ENCODE assay signal across 1 cellular context in the genomic region with DNA sequence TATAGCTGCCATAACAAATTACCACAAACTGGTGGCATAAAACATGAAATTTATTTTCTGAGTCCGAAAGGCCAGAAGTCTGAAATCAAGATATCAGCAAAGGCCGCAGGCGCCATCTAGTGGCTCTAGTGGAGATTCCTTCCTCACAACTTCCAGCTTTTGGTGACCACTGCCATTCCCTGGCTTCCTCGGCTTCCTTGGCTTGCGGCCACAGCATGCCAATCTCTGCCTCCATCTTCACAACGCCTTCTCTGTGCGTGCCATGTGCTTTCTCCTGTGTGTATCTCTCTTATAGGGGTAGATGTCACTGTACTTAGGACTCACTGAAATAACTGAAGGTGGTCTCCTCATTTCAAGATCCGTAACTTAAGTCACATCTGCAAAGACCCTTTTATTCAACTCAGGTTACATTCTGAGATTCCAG.
TF ChIP-seq lines count a peak whose summit lies in the region.

No MANE protein-coding gene starts in this region.

TF ChIP-seq in HepG2, 621 proteins besides CTCF, POLR2A, EP300 and RAD21 (continued from another document and continues in another):
- TF ChIP-seq, protein P1, sequence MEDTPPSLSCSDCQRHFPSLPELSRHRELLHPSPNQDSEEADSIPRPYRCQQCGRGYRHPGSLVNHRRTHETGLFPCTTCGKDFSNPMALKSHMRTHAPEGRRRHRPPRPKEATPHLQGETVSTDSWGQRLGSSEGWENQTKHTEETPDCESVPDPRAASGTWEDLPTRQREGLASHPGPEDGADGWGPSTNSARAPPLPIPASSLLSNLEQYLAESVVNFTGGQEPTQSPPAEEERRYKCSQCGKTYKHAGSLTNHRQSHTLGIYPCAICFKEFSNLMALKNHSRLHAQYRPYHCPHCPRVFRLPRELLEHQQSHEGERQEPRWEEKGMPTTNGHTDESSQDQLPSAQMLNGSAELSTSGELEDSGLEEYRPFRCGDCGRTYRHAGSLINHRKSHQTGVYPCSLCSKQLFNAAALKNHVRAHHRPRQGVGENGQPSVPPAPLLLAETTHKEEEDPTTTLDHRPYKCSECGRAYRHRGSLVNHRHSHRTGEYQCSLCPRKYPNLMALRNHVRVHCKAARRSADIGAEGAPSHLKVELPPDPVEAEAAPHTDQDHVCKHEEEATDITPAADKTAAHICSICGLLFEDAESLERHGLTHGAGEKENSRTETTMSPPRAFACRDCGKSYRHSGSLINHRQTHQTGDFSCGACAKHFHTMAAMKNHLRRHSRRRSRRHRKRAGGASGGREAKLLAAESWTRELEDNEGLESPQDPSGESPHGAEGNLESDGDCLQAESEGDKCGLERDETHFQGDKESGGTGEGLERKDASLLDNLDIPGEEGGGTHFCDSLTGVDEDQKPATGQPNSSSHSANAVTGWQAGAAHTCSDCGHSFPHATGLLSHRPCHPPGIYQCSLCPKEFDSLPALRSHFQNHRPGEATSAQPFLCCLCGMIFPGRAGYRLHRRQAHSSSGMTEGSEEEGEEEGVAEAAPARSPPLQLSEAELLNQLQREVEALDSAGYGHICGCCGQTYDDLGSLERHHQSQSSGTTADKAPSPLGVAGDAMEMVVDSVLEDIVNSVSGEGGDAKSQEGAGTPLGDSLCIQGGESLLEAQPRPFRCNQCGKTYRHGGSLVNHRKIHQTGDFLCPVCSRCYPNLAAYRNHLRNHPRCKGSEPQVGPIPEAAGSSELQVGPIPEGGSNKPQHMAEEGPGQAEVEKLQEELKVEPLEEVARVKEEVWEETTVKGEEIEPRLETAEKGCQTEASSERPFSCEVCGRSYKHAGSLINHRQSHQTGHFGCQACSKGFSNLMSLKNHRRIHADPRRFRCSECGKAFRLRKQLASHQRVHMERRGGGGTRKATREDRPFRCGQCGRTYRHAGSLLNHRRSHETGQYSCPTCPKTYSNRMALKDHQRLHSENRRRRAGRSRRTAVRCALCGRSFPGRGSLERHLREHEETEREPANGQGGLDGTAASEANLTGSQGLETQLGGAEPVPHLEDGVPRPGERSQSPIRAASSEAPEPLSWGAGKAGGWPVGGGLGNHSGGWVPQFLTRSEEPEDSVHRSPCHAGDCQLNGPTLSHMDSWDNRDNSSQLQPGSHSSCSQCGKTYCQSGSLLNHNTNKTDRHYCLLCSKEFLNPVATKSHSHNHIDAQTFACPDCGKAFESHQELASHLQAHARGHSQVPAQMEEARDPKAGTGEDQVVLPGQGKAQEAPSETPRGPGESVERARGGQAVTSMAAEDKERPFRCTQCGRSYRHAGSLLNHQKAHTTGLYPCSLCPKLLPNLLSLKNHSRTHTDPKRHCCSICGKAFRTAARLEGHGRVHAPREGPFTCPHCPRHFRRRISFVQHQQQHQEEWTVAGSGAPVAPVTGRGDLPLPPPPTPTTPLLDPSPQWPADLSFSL (CRISPR knock-in tag; IDR thresholded peaks at IDR 0.05): no peak
- TF ChIP-seq ZFP36 (IDR thresholded peaks at IDR 0.05; ENCODE audit: borderline replicate concordance, low read depth, low read length, partially characterized antibody): peak; percentile 20
- TF ChIP-seq ETV5 (CRISPR knock-in tag; IDR thresholded peaks at IDR 0.05; ENCODE audit: borderline replicate concordance): peak; percentile 32; the same call in 1 of the 2 replicates
- no peak for TF ChIP-seq ZNF567 (CRISPR knock-in tag; IDR thresholded peaks at IDR 0.05; ENCODE audit: borderline replicate concordance)
- TF ChIP-seq, protein P2, sequence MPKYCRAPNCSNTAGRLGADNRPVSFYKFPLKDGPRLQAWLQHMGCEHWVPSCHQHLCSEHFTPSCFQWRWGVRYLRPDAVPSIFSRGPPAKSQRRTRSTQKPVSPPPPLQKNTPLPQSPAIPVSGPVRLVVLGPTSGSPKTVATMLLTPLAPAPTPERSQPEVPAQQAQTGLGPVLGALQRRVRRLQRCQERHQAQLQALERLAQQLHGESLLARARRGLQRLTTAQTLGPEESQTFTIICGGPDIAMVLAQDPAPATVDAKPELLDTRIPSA (CRISPR knock-in tag; IDR thresholded peaks at IDR 0.05; ENCODE audit: borderline replicate concordance): no peak
- 0 out of 2 replicates have a peak, but pooled peaks have one; percentile 35 for TF ChIP-seq HOXA3 (CRISPR knock-in tag; IDR thresholded peaks at IDR 0.05)
- TF ChIP-seq, protein P3, sequence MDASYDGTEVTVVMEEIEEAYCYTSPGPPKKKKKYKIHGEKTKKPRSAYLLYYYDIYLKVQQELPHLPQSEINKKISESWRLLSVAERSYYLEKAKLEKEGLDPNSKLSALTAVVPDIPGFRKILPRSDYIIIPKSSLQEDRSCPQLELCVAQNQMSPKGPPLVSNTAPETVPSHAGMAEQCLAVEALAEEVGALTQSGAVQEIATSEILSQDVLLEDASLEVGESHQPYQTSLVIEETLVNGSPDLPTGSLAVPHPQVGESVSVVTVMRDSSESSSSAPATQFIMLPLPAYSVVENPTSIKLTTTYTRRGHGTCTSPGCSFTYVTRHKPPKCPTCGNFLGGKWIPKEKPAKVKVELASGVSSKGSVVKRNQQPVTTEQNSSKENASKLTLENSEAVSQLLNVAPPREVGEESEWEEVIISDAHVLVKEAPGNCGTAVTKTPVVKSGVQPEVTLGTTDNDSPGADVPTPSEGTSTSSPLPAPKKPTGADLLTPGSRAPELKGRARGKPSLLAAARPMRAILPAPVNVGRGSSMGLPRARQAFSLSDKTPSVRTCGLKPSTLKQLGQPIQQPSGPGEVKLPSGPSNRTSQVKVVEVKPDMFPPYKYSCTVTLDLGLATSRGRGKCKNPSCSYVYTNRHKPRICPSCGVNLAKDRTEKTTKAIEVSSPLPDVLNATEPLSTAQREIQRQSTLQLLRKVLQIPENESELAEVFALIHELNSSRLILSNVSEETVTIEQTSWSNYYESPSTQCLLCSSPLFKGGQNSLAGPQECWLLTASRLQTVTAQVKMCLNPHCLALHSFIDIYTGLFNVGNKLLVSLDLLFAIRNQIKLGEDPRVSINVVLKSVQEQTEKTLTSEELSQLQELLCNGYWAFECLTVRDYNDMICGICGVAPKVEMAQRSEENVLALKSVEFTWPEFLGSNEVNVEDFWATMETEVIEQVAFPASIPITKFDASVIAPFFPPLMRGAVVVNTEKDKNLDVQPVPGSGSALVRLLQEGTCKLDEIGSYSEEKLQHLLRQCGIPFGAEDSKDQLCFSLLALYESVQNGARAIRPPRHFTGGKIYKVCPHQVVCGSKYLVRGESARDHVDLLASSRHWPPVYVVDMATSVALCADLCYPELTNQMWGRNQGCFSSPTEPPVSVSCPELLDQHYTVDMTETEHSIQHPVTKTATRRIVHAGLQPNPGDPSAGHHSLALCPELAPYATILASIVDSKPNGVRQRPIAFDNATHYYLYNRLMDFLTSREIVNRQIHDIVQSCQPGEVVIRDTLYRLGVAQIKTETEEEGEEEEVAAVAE (CRISPR knock-in tag; IDR thresholded peaks at IDR 0.05; ENCODE audit: borderline replicate concordance): 0 out of 2 replicates have a peak, but pooled peaks have one; percentile 68
- TF ChIP-seq ERF (CRISPR knock-in tag; IDR thresholded peaks at IDR 0.05): peak; percentile 45; the same call in 1 of the 2 replicates
- TF ChIP-seq TOPORS (CRISPR knock-in tag; IDR thresholded peaks at IDR 0.05): no peak
- TF ChIP-seq, protein P4, sequence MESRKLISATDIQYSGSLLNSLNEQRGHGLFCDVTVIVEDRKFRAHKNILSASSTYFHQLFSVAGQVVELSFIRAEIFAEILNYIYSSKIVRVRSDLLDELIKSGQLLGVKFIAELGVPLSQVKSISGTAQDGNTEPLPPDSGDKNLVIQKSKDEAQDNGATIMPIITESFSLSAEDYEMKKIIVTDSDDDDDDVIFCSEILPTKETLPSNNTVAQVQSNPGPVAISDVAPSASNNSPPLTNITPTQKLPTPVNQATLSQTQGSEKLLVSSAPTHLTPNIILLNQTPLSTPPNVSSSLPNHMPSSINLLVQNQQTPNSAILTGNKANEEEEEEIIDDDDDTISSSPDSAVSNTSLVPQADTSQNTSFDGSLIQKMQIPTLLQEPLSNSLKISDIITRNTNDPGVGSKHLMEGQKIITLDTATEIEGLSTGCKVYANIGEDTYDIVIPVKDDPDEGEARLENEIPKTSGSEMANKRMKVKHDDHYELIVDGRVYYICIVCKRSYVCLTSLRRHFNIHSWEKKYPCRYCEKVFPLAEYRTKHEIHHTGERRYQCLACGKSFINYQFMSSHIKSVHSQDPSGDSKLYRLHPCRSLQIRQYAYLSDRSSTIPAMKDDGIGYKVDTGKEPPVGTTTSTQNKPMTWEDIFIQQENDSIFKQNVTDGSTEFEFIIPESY (CRISPR knock-in tag; IDR thresholded peaks at IDR 0.05): 0 out of 2 replicates have a peak, but pooled peaks have one; percentile 42
- TF ChIP-seq ZNF652 (CRISPR knock-in tag; IDR thresholded peaks at IDR 0.05; ENCODE audit: borderline replicate concordance, low read depth): no peak
- TF ChIP-seq, protein P5, sequence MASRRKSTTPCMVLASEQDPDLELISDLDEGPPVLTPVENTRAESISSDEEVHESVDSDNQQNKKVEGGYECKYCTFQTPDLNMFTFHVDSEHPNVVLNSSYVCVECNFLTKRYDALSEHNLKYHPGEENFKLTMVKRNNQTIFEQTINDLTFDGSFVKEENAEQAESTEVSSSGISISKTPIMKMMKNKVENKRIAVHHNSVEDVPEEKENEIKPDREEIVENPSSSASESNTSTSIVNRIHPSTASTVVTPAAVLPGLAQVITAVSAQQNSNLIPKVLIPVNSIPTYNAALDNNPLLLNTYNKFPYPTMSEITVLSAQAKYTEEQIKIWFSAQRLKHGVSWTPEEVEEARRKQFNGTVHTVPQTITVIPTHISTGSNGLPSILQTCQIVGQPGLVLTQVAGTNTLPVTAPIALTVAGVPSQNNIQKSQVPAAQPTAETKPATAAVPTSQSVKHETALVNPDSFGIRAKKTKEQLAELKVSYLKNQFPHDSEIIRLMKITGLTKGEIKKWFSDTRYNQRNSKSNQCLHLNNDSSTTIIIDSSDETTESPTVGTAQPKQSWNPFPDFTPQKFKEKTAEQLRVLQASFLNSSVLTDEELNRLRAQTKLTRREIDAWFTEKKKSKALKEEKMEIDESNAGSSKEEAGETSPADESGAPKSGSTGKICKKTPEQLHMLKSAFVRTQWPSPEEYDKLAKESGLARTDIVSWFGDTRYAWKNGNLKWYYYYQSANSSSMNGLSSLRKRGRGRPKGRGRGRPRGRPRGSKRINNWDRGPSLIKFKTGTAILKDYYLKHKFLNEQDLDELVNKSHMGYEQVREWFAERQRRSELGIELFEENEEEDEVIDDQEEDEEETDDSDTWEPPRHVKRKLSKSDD (CRISPR knock-in tag; IDR thresholded peaks at IDR 0.05; ENCODE audit: low read depth): 0 out of 2 replicates have a peak, but pooled peaks have one; percentile 37
- 0 out of 2 replicates have a peak, but pooled peaks have one; percentile 39 for TF ChIP-seq MXD4 (CRISPR knock-in tag; IDR thresholded peaks at IDR 0.05)
- 0 out of 2 replicates have a peak, but pooled peaks have one; percentile 15 for TF ChIP-seq BCL6 (CRISPR knock-in tag; IDR thresholded peaks at IDR 0.05)
- no peak for TF ChIP-seq ZSCAN9 (CRISPR knock-in tag; IDR thresholded peaks at IDR 0.05; ENCODE audit: borderline replicate concordance)
- TF ChIP-seq ZNF12 (CRISPR knock-in tag; IDR thresholded peaks at IDR 0.05): peak; percentile 16; the same call in 1 of the 2 replicates
- peak; percentile 97 for TF ChIP-seq STAG1 (CRISPR knock-in tag; IDR thresholded peaks at IDR 0.05)
- TF ChIP-seq HMG20B (CRISPR knock-in tag; conservative IDR thresholded peaks at IDR 0.05): no peak
- TF ChIP-seq KDM1A (CRISPR knock-in tag; IDR thresholded peaks at IDR 0.05): peak; percentile 85
- TF ChIP-seq, protein P6, sequence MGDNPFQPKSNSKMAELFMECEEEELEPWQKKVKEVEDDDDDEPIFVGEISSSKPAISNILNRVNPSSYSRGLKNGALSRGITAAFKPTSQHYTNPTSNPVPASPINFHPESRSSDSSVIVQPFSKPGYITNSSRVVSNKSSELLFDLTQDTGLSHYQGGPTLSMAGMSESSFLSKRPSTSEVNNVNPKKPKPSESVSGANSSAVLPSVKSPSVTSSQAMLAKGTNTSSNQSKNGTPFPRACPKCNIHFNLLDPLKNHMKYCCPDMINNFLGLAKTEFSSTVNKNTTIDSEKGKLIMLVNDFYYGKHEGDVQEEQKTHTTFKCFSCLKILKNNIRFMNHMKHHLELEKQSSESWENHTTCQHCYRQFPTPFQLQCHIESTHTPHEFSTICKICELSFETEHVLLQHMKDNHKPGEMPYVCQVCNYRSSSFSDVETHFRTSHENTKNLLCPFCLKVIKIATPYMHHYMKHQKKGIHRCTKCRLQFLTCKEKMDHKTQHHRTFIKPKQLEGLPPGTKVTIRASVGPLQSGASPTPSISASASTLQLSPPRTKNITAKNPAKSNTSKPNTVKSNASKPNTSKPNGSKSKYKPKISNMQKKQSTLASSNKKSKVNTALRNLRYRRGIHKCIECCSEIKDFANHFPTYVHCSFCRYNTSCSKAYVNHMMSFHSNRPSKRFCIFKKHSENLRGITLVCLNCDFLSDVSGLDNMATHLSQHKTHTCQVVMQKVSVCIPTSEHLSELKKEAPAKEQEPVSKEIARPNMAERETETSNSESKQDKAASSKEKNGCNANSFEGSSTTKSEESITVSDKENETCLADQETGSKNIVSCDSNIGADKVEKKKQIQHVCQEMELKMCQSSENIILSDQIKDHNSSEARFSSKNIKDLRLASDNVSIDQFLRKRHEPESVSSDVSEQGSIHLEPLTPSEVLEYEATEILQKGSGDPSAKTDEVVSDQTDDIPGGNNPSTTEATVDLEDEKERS (CRISPR knock-in tag; IDR thresholded peaks at IDR 0.05): peak; percentile 92
- TF ChIP-seq SMC3 (IDR thresholded peaks at IDR 0.05; ENCODE audit: low read length): peak; percentile 98
- TF ChIP-seq YY1 (IDR thresholded peaks at IDR 0.05; ENCODE audit: insufficient read depth, insufficient replicate concordance, low read depth, low read length): peak; percentile 44
- peak; percentile 23; the same call in 1 of the 2 replicates for TF ChIP-seq THAP11 (CRISPR knock-in tag; IDR thresholded peaks at IDR 0.05)
- TF ChIP-seq CEBPG (CRISPR knock-in tag; IDR thresholded peaks at IDR 0.05): 0 out of 2 replicates have a peak, but pooled peaks have one; percentile 3
- 0 out of 2 replicates have a peak, but pooled peaks have one; percentile 55 for TF ChIP-seq CENPT (CRISPR knock-in tag; IDR thresholded peaks at IDR 0.05; ENCODE audit: low read depth)
- 0 out of 2 replicates have a peak, but pooled peaks have one; percentile 24 for TF ChIP-seq ZNF792 (CRISPR knock-in tag; IDR thresholded peaks at IDR 0.05)
- no peak for TF ChIP-seq KDM4B (CRISPR knock-in tag; IDR thresholded peaks at IDR 0.05)
- no peak for TF ChIP-seq ZBTB38 (CRISPR knock-in tag; IDR thresholded peaks at IDR 0.05)
- TF ChIP-seq SALL1 (CRISPR knock-in tag; IDR thresholded peaks at IDR 0.05): peak; percentile 51
- peak; percentile 57; the same call in 1 of the 2 replicates for TF ChIP-seq KDM2A (CRISPR knock-in tag; IDR thresholded peaks at IDR 0.05; ENCODE audit: borderline replicate concordance, low read depth)
- TF ChIP-seq, protein P7, sequence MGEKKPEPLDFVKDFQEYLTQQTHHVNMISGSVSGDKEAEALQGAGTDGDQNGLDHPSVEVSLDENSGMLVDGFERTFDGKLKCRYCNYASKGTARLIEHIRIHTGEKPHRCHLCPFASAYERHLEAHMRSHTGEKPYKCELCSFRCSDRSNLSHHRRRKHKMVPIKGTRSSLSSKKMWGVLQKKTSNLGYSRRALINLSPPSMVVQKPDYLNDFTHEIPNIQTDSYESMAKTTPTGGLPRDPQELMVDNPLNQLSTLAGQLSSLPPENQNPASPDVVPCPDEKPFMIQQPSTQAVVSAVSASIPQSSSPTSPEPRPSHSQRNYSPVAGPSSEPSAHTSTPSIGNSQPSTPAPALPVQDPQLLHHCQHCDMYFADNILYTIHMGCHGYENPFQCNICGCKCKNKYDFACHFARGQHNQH (CRISPR knock-in tag; IDR thresholded peaks at IDR 0.05): 0 out of 2 replicates have a peak, but pooled peaks have one; percentile 35
- TF ChIP-seq HDAC2 (CRISPR knock-in tag; IDR thresholded peaks at IDR 0.05): 0 out of 2 replicates have a peak, but pooled peaks have one; percentile 17
